ENCODE assay signal across 21 cellular contexts in the genomic region with DNA sequence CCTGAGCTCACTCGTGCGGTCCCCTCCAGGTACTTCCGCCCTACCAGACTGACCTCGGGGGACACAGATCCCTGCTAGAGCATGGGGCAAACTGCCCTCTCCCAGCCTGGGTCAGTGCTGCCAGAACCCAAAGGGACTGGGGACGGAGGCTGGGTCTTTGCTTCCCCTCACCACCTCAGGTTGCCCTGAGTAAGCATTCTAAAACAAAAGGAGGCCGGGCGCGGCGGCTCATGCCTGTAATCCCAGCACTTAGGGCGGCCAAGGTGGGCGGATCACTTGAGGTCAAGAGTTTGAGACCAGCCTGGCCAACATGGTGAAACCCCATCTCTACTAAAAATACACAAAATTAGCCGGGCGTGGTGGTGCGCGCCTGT.
A peak's percentile ranks its signal among the peaks of the same experiment; 100 is the strongest.
DNase-seq lines count a peak whose midpoint lies in the region; ATAC-seq and TF ChIP-seq lines count a peak whose summit lies in the region.
"Had no signal": no experiment of that assay in that cellular context is flagged by ENCODE, and none has a peak within 500 bp of the region (broad histone marks: within the 10 kb centered on the region; RNA-seq: fewer than 3 reads in every experiment).

No MANE protein-coding gene starts in this region.

- H3K27ac Mint-ChIP-seq in endothelial cell (ENCODE audit: unreplicated experiment), result no peak overlapping the region
- H3K27ac Mint-ChIP-seq: activated naive CD4-positive, alpha-beta T cell treated with anti-CD3 and anti-CD28 coated beads, Interleukin-2, amount 10 ng/mL, durations not matched to agents 7 days and 5 days; memory B cell; T-helper 17 cell had no signal

- intact Hi-C loops in psoas muscle (cut with DNase I) (no loop called here), body of pancreas (cut with DNase I) (no loop called here)

- H3K79me2 ChIP-seq in DND-41 (ENCODE audit: insufficient read depth, low read length) (no peaks in the 10 kb centered on the region), OCI-LY1 (ENCODE audit: insufficient read depth, low read length) (no peaks in the 10 kb centered on the region)

- TF ChIP-seq POLR2A in body of pancreas (IDR thresholded peaks at IDR 0.05), result no peak

- H3K27me3 ChIP-seq in DND-41 (ENCODE audit: insufficient read depth, low read length, poor library complexity), result no peaks in the 10 kb centered on the region
- no peaks in the 10 kb centered on the region for H3K27me3 ChIP-seq in OCI-LY1 (ENCODE audit: insufficient read depth, low read length)
- H3K27me3 ChIP-seq in psoas muscle (ENCODE audit: insufficient read depth in 3 of 3, low read length in 2 of 3), result no peaks in the 10 kb centered on the region
- no peaks in the 10 kb centered on the region for H3K27me3 ChIP-seq in body of pancreas
- H3K27me3 ChIP-seq: esophagus muscularis mucosa, SJCRH30, suprapubic skin had no signal

- H3F3A ChIP-seq in OCI-LY1 (ENCODE audit: insufficient read depth, low read length), result no peaks in the 10 kb centered on the region

- no peak overlapping the region for H3K4me3 ChIP-seq in DND-41 (ENCODE audit: low read depth in 1 of 2, low read length in 2 of 2)
- H3K4me3 ChIP-seq in OCI-LY1 (ENCODE audit: low read depth, low read length, poor library complexity, severe bottlenecking), result no peak overlapping the region
- no peak overlapping the region for H3K4me3 ChIP-seq in coronary artery
- no peak overlapping the region for H3K4me3 ChIP-seq in psoas muscle
- no peak overlapping the region for H3K4me3 ChIP-seq in body of pancreas
- H3K4me3 ChIP-seq: esophagus muscularis mucosa, K562, SJCRH30, suprapubic skin had no signal

- H2AFZ ChIP-seq in DND-41 (ENCODE audit: low read depth, low read length) (no peak overlapping the region), OCI-LY1 (ENCODE audit: low read length) (no peak overlapping the region)

- peaks cover 32% of the 10 kb centered on the region for H3K4me1 Mint-ChIP-seq in endothelial cell (ENCODE audit: unreplicated experiment)

- no peaks in the 10 kb centered on the region for H3K36me3 ChIP-seq in DND-41 (ENCODE audit: insufficient read depth, low read length)
- no peaks in the 10 kb centered on the region for H3K36me3 ChIP-seq in OCI-LY1 (ENCODE audit: insufficient read depth, low read length)
- no peaks in the 10 kb centered on the region for H3K36me3 ChIP-seq in psoas muscle (ENCODE audit: insufficient read depth in 1 of 2, low read depth in 1 of 2)
- H3K36me3 ChIP-seq in body of pancreas (replicated peaks in 1 of 2; ENCODE audit: insufficient read depth in 1 of 2, low read depth in 2 of 2), result no peaks in the 10 kb centered on the region
- H3K36me3 ChIP-seq: esophagus muscularis mucosa, SJCRH30, suprapubic skin had no signal

- H3K9me3 Mint-ChIP-seq in endothelial cell (ENCODE audit: unreplicated experiment), result no peaks in the 10 kb centered on the region
- H3K9me3 Mint-ChIP-seq: activated naive CD4-positive, alpha-beta T cell treated with anti-CD3 and anti-CD28 coated beads, Interleukin-2, amount 10 ng/mL, durations not matched to agents 7 days and 5 days; memory B cell; naive thymus-derived CD4-positive, alpha-beta T cell had no signal

- H3K9me3 ChIP-seq in DND-41 (ENCODE audit: insufficient read depth, low read length, severe bottlenecking) (no peaks in the 10 kb centered on the region), OCI-LY1 (ENCODE audit: low read length) (no peaks in the 10 kb centered on the region), psoas muscle (no peaks in the 10 kb centered on the region), body of pancreas (no peaks in the 10 kb centered on the region)
- H3K9me3 ChIP-seq: esophagus muscularis mucosa, SJCRH30, suprapubic skin had no signal

- peak overlapping the region; percentile 94 for H3K27ac ChIP-seq in DND-41 (ENCODE audit: low read length)
- H3K27ac ChIP-seq in OCI-LY1 (ENCODE audit: low read depth, low read length, poor library complexity, severe bottlenecking), result peak overlapping the region; percentile 81
- peak overlapping the region; percentile 65 to 86 for H3K27ac ChIP-seq in coronary artery
- H3K27ac ChIP-seq in psoas muscle, result peak overlapping the region; percentile 54
- no peak overlapping the region for H3K27ac ChIP-seq in body of pancreas
- H3K27ac ChIP-seq: suprapubic skin had no signal

- no peak overlapping the region for H3K4me3 Mint-ChIP-seq in endothelial cell (ENCODE audit: unreplicated experiment)
- H3K4me3 Mint-ChIP-seq: activated naive CD4-positive, alpha-beta T cell treated with anti-CD3 and anti-CD28 coated beads, Interleukin-2, amount 10 ng/mL, durations not matched to agents 7 days and 5 days; memory B cell; T-helper 17 cell had no signal

- TF ChIP-seq CTCF in DND-41 (IDR thresholded peaks at IDR 0.05; ENCODE audit: borderline replicate concordance, extremely low read depth, low read length, poor library complexity, severe bottlenecking) (no peak), OCI-LY1 (IDR thresholded peaks at IDR 0.05; ENCODE audit: low read length) (no peak), coronary artery (IDR thresholded peaks at IDR 0.05) (no peak), psoas muscle (IDR thresholded peaks at IDR 0.05) (no peak), body of pancreas (IDR thresholded peaks at IDR 0.05) (no peak), endothelial cell (IDR thresholded peaks at IDR 0.05; ENCODE audit: unreplicated experiment) (no peak)

- WGBS in psoas muscle, 3 donors, result 81 to 90% (median 85%) methylated on average over 15 of the region's 15 CpGs
- WGBS in body of pancreas, 2 donors, result 94 to 96% methylated on average over 10 to 15 of the region's 15 CpGs

- in situ Hi-C loops in ACHN (cut with HindIII; ENCODE audit: low pct_ligation_motif_present, low pct_unique_long_range_greater_than_20kb, low sequenced_read_pairs), result no loop called here

- H4K20me1 ChIP-seq in DND-41 (ENCODE audit: insufficient read depth, low read length) (no peaks in the 10 kb centered on the region), OCI-LY1 (ENCODE audit: insufficient read depth, low read length) (no peaks in the 10 kb centered on the region)

- ATAC-seq in DND-41 (ENCODE audit: insufficient read depth, low read depth), result no peak
- peak in 1 of 4 donors; percentile 1 for ATAC-seq in psoas muscle
- no peak for ATAC-seq in body of pancreas

- H3K9me2 ChIP-seq in OCI-LY1 (ENCODE audit: low read depth, low read length), result no peaks in the 10 kb centered on the region

- H3K4me2 ChIP-seq in DND-41 (ENCODE audit: insufficient read depth, low read length), result no peak overlapping the region
- peak overlapping the region; percentile 25; the same call in 1 of the 2 replicates for H3K4me2 ChIP-seq in OCI-LY1 (ENCODE audit: low read length)

- no peaks in the 10 kb centered on the region for H3K36me3 Mint-ChIP-seq in endothelial cell (ENCODE audit: low read depth, unreplicated experiment)
- H3K36me3 Mint-ChIP-seq: activated naive CD4-positive, alpha-beta T cell treated with anti-CD3 and anti-CD28 coated beads, Interleukin-2, amount 10 ng/mL, durations not matched to agents 7 days and 5 days; memory B cell; naive thymus-derived CD4-positive, alpha-beta T cell had no signal

- DNase-seq in DND-41 (no peak), coronary artery (ENCODE audit: low spot score) (no peak), psoas muscle (no peak), body of pancreas (no peak), endothelial cell (ENCODE audit: low spot score) (no peak), ACHN (no peak)
- DNase-seq: cerebellar nuclear complex; DMS79; effector CD4-positive, alpha-beta T cell; NCI-H1436 treated with DMSO at 0.1 percent for 48 hours; NCI-H2171; NCI-H526; SJCRH30; T-helper 17 cell had no signal

- H3K4me1 ChIP-seq in DND-41 (ENCODE audit: insufficient read depth, low read length), result peaks cover 72% of the 10 kb centered on the region
- peaks cover 35% of the 10 kb centered on the region for H3K4me1 ChIP-seq in OCI-LY1 (ENCODE audit: insufficient read depth, low read length, severe bottlenecking)
- H3K4me1 ChIP-seq in psoas muscle, result peaks cover 24% of the 10 kb centered on the region
- no peaks in the 10 kb centered on the region for H3K4me1 ChIP-seq in body of pancreas

- H3K27me3 Mint-ChIP-seq in endothelial cell (ENCODE audit: unreplicated experiment), result peaks cover 2% of the 10 kb centered on the region
- H3K27me3 Mint-ChIP-seq: T-helper 17 cell had no signal

- peak overlapping the region; percentile 48 for H3K9ac ChIP-seq in DND-41 (ENCODE audit: low read depth, low read length)
- H3K9ac ChIP-seq in OCI-LY1 (ENCODE audit: low read length), result no peak overlapping the region; the same call in 1 of the 2 replicates

Comparison
In these comparisons a context has a peak if more than half of its experiments do, and no peak if none do; other contexts are left out.
1. H3K27ac ChIP-seq: peak in DND-41 (single experiment), OCI-LY1 (single experiment), coronary artery (2 of 2) and psoas muscle (single experiment); none in body of pancreas (0 of 4).